ENCODE assay signal across 8 cellular contexts in the genomic region with DNA sequence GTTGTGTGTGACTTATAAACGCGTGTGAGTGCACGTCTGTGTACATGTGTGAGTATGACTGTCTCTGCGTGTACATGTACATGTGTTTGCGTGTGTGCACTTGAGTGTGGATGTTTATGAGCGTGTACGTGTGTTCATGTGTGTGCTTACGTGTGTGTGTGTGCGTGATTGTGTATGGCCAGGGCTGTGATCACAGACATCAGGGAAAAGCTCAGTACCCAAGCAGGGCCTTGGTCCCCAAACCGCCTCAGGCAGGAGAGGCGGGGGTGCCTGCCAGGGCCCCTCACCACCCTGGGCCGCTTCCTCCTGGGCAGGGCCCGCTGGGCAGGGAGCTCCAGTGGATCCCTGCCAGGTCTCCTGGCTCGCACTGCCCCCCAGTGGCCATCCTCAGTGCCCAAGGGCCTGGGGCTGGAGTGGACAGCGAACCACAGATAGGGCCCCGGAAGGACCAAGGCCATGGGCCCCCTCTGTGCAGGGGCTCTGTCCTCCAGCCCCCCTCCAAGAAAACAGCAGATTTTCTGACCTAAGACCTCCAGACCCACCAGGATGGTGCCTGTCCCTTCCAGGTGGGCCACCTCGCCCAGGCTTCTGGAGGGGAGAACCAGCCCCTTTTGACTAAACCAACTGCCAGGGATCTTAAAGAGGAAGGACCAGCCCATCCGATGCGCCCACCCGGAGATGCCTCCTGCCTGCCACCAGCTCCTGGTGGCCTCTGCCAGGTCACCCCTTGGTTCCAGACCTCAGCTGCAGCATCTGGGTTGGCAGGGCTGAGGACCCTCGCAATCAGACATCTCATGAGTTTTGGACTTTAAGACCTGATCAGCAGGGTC.
DNase-seq lines count a peak whose midpoint lies in the region; FAIRE-seq and TF ChIP-seq lines count a peak whose summit lies in the region.

No MANE protein-coding gene starts in this region.

- peak; percentile 91 for TF ChIP-seq CTCF in VCaP (conservative IDR thresholded peaks at IDR 0.05)

- no peak for FAIRE-seq in frontal cortex (lab: Jason Lieb, UNC)

- H3K27ac ChIP-seq in VCaP: no peak overlapping the region

- TF ChIP-seq EP300 in Ishikawa (IDR thresholded peaks at IDR 0.05; ENCODE audit: borderline replicate concordance): no peak

- peak; percentile 8 for DNase-seq in NCI-H2029 (lab: John Stamatoyannopoulos, UW)
- DNase-seq in NCI-H2029 treated with DMSO at 0.1 percent for 48 hours (lab: John Stamatoyannopoulos, UW): no peak
- peak; percentile 55 to 72 for DNase-seq in frontal cortex (ENCODE audit: low spot score in 2 of 2)
- peak in 8 of 10 donors; percentile 61 to 93 (median 71) for DNase-seq in posterior cingulate gyrus
- DNase-seq in GF-D8 (lab: John Stamatoyannopoulos, UW): no peak
- no peak for DNase-seq in ureter (ENCODE audit: low spot score)

- peak; percentile 77 for TF ChIP-seq RAD21 in Ishikawa (IDR thresholded peaks at IDR 0.05; ENCODE audit: low read depth)

- intact Hi-C loops in posterior cingulate gyrus (cut with DNase I): loop anchor here (10.0 kb wide), 3 partner anchors 330 to 850 kb away; partner anchors contain the start of gene RTL1

TF ChIP-seq in Ishikawa, 13 proteins besides CTCF, POLR2A, EP300 and RAD21:
- no peak for TF ChIP-seq TCF12 (IDR thresholded peaks at IDR 0.05; ENCODE audit: low read depth)
- TF ChIP-seq NFIC (IDR thresholded peaks at IDR 0.05): 0 out of 2 replicates have a peak, but pooled peaks have one; percentile 14
- TF ChIP-seq, protein P1, sequence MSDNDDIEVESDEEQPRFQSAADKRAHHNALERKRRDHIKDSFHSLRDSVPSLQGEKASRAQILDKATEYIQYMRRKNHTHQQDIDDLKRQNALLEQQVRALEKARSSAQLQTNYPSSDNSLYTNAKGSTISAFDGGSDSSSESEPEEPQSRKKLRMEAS (IDR thresholded peaks at IDR 0.05): no peak
- TF ChIP-seq, protein P2, sequence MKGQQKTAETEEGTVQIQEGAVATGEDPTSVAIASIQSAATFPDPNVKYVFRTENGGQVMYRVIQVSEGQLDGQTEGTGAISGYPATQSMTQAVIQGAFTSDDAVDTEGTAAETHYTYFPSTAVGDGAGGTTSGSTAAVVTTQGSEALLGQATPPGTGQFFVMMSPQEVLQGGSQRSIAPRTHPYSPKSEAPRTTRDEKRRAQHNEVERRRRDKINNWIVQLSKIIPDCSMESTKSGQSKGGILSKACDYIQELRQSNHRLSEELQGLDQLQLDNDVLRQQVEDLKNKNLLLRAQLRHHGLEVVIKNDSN (IDR thresholded peaks at IDR 0.05): no peak
- no peak for TF ChIP-seq TAF1 (IDR thresholded peaks at IDR 0.05; ENCODE audit: low read depth)
- no peak for TF ChIP-seq FOXM1 (IDR thresholded peaks at IDR 0.05; ENCODE audit: borderline replicate concordance, low read depth)
- TF ChIP-seq CREB1 (IDR thresholded peaks at IDR 0.05; ENCODE audit: low read depth): no peak
- no peak for TF ChIP-seq ZBTB7A (IDR thresholded peaks at IDR 0.05; ENCODE audit: low read depth)
- no peak for TF ChIP-seq EGR1 (IDR thresholded peaks at IDR 0.05)

Comparison
In these comparisons a context has a peak if more than half of its experiments do, and no peak if none do; other contexts are left out.
1. DNase-seq: peak in NCI-H2029 (single experiment), frontal cortex (2 of 2) and posterior cingulate gyrus (8 of 10); none in NCI-H2029 treated with DMSO at 0.1 percent for 48 hours (single experiment), GF-D8 (single experiment) and ureter (single experiment).